2 cellular contexts compared by ENCODE assay signal in genomic region chr11:60890696-60891095, GRCh38.
A peak's percentile ranks its signal among the peaks of the same experiment; 100 is the strongest.
TF ChIP-seq lines count a peak whose summit lies in the region.

No MANE protein-coding gene starts in this region.

TF ChIP-seq in HepG2, 621 proteins besides CTCF, POLR2A, EP300 and RAD21:
- TF ChIP-seq HNRNPK (IDR thresholded peaks at IDR 0.05; ENCODE audit: low read depth, low read length, poor library complexity, severe bottlenecking) = peak; percentile 29
- no peak for TF ChIP-seq NKX3-1 (CRISPR knock-in tag; IDR thresholded peaks at IDR 0.05)
- no peak for TF ChIP-seq NFYC (CRISPR knock-in tag; IDR thresholded peaks at IDR 0.05)

TF ChIP-seq in HEK293T, 16 proteins besides CTCF, POLR2A, EP300 and RAD21:
- TF ChIP-seq SP1 (IDR thresholded peaks at IDR 0.05) (no peak), LEF1 (IDR thresholded peaks at IDR 0.05; ENCODE audit: borderline replicate concordance) (no peak), FOXK2 (IDR thresholded peaks at IDR 0.05) (no peak), HDGF (IDR thresholded peaks at IDR 0.05; ENCODE audit: borderline replicate concordance) (no peak), ARNT (IDR thresholded peaks at IDR 0.05) (no peak), SUZ12 (IDR thresholded peaks at IDR 0.05) (no peak), ELF4 (IDR thresholded peaks at IDR 0.05) (no peak), PKNOX1 (IDR thresholded peaks at IDR 0.05) (no peak)
